Comparison of ENCODE assay signal across 8 cellular contexts in genomic region chr2:168961450-168962229, GRCh38.
DNase-seq lines count a peak whose midpoint lies in the region; ATAC-seq and TF ChIP-seq lines count a peak whose summit lies in the region.

No MANE protein-coding gene starts in this region.

- no peaks in the 10 kb centered on the region for H3K79me2 ChIP-seq in osteoblast (ENCODE audit: insufficient read depth, low read length)

- no peak overlapping the region for H3K27ac Mint-ChIP-seq in activated CD4-positive, alpha-beta T cell treated with anti-CD3 and anti-CD28 coated beads, Interleukin-2, amount 10 ng/mL, durations not matched to agents 24 days and 14 days

- H3K4me3 Mint-ChIP-seq in activated CD4-positive, alpha-beta T cell treated with anti-CD3 and anti-CD28 coated beads, Interleukin-2, amount 10 ng/mL, durations not matched to agents 24 days and 14 days = no peak overlapping the region

- peaks cover 3% of the 10 kb centered on the region for H3K9me3 Mint-ChIP-seq in activated CD4-positive, alpha-beta T cell treated with anti-CD3 and anti-CD28 coated beads, Interleukin-2, amount 10 ng/mL, durations not matched to agents 24 days and 14 days

- H4K20me1 ChIP-seq in osteoblast (ENCODE audit: insufficient read depth, low read length) = no peaks in the 10 kb centered on the region

- H3K9me3 ChIP-seq in osteoblast (ENCODE audit: low read depth, low read length) = no peaks in the 10 kb centered on the region

- peaks cover 21% of the 10 kb centered on the region for H3K4me1 Mint-ChIP-seq in activated CD4-positive, alpha-beta T cell treated with anti-CD3 and anti-CD28 coated beads, Interleukin-2, amount 10 ng/mL, durations not matched to agents 24 days and 14 days

- intact Hi-C loops in activated CD4-positive, alpha-beta T cell treated with anti-CD3 and anti-CD28 coated beads, Interleukin-2, amount 10 ng/mL, durations not matched to agents 24 days and 14 days (cut with micrococcal nuclease) = loop anchor here (1.0 to 5.0 kb wide), 5 partner anchors 111 to 261 kb away; no protein-coding TSS in a partner anchor

- ATAC-seq in GM19023 (IDR thresholded peaks at IDR 0.05; ENCODE audit: unreplicated experiment) = peak; percentile 90
- peak; percentile 76 for ATAC-seq in HG03159 (IDR thresholded peaks at IDR 0.05; ENCODE audit: unreplicated experiment)
- ATAC-seq in foreskin keratinocyte = peak; percentile 85
- no peak for ATAC-seq in HG02870 (IDR thresholded peaks at IDR 0.05; ENCODE audit: unreplicated experiment)

- no peak overlapping the region for H2AFZ ChIP-seq in osteoblast (ENCODE audit: low read length)

- peak; percentile 26 for DNase-seq in DMS 273 treated with DMSO at 0.1 percent for 48 hours (lab: John Stamatoyannopoulos, UW)
- DNase-seq in NCI-H345 (lab: John Stamatoyannopoulos, UW) = peak; percentile 74
- peak; percentile 85 for DNase-seq in activated CD4-positive, alpha-beta T cell treated with anti-CD3 and anti-CD28 coated beads, Interleukin-2, amount 10 ng/mL, durations not matched to agents 24 days and 14 days
- peak; percentile 38 to 65 for DNase-seq in foreskin keratinocyte
- DNase-seq in osteoblast (ENCODE audit: insufficient read length, low spot score, missing footprints) = peak; percentile 3

- H3K27me3 Mint-ChIP-seq in activated CD4-positive, alpha-beta T cell treated with anti-CD3 and anti-CD28 coated beads, Interleukin-2, amount 10 ng/mL, durations not matched to agents 24 days and 14 days = peaks cover 4% of the 10 kb centered on the region

- peaks cover 7% of the 10 kb centered on the region for H3K4me1 ChIP-seq in foreskin keratinocyte
- H3K4me1 ChIP-seq in osteoblast (ENCODE audit: insufficient read depth, low read length) = peaks cover 5% of the 10 kb centered on the region

- no peak overlapping the region for H3K4me3 ChIP-seq in osteoblast (ENCODE audit: insufficient read depth, low read length)

- no peak overlapping the region for H3K4me2 ChIP-seq in osteoblast (ENCODE audit: insufficient read depth, low read length)

- H3K27me3 ChIP-seq in foreskin keratinocyte (peaks cover 6% of the 10 kb centered on the region), osteoblast (ENCODE audit: insufficient read depth, low read length) (no peaks in the 10 kb centered on the region)

- H3K36me3 ChIP-seq in osteoblast (ENCODE audit: insufficient read depth, low read length) = no peaks in the 10 kb centered on the region

- H3K36me3 Mint-ChIP-seq in activated CD4-positive, alpha-beta T cell treated with anti-CD3 and anti-CD28 coated beads, Interleukin-2, amount 10 ng/mL, durations not matched to agents 24 days and 14 days (ENCODE audit: low read depth) = no peaks in the 10 kb centered on the region

- H3K27ac ChIP-seq in foreskin keratinocyte = no peak overlapping the region
- H3K27ac ChIP-seq in osteoblast (ENCODE audit: low read depth, low read length) = no peak overlapping the region

- TF ChIP-seq CTCF in foreskin keratinocyte (conservative IDR thresholded peaks at IDR 0.05) (peak; percentile 94), osteoblast (IDR thresholded peaks at IDR 0.05; ENCODE audit: extremely low read depth, low read depth, low read length) (peak; percentile 83)

Comparison
In these comparisons a context has a peak if more than half of its experiments do, and no peak if none do; other contexts are left out.
1. DNase-seq: peak in every context shown above with its lines; median percentile 85 in activated CD4-positive, alpha-beta T cell treated with anti-CD3 and anti-CD28 coated beads, Interleukin-2, amount 10 ng/mL, durations not matched to agents 24 days and 14 days; 74 in NCI-H345; 52 in foreskin keratinocyte; 26 in DMS 273 treated with DMSO at 0.1 percent for 48 hours; 3 in osteoblast.